In the genomic region with DNA sequence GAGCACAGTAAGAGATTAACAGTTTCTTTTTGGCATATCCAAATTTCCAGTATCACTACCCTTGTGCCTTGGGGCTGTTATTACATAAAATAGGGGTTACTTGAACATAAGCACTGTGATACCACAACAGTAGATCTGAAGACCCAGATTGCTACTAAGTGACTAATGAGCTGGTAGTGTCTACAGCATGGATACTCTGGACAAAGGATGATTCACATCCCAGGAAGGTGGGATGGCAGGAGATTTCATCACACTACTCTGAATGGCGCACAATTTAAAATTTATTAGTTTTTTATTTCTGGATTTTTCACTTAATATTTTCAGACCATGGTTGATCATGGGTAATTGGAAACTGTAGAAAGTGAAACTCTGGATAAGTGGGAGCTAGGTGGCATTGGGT, we compare ENCODE assay signal across 2 cellular contexts.
TF ChIP-seq lines count a peak whose summit lies in the region.

No MANE protein-coding gene starts in this region.

TF ChIP-seq in HCT116, 20 proteins besides CTCF, POLR2A, EP300 and RAD21 (continued from another document):
- TF ChIP-seq TCF7L2 (IDR thresholded peaks at IDR 0.05; ENCODE audit: borderline replicate concordance, extremely low read depth, insufficient read depth, insufficient read length) (no peak), SIN3A (IDR thresholded peaks at IDR 0.05; ENCODE audit: low read depth) (no peak), SP1 (IDR thresholded peaks at IDR 0.05; ENCODE audit: low read depth) (peak; percentile 34; the same call in 1 of the 2 replicates), CEBPB (IDR thresholded peaks at IDR 0.05; ENCODE audit: low read depth) (peak; percentile 89), FOSL1 (IDR thresholded peaks at IDR 0.05; ENCODE audit: low read depth) (peak; percentile 61), CBX3 (IDR thresholded peaks at IDR 0.05; ENCODE audit: low read depth) (no peak), ZFX (IDR thresholded peaks at IDR 0.05) (no peak), JUND (IDR thresholded peaks at IDR 0.05) (peak; percentile 66), EZH2 (IDR thresholded peaks at IDR 0.05) (no peak)
- TF ChIP-seq, protein P1, sequence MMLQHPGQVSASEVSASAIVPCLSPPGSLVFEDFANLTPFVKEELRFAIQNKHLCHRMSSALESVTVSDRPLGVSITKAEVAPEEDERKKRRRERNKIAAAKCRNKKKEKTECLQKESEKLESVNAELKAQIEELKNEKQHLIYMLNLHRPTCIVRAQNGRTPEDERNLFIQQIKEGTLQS (IDR thresholded peaks at IDR 0.05): no peak; the same call in 1 of the 2 replicates
- TF ChIP-seq, protein P2, sequence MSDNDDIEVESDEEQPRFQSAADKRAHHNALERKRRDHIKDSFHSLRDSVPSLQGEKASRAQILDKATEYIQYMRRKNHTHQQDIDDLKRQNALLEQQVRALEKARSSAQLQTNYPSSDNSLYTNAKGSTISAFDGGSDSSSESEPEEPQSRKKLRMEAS (IDR thresholded peaks at IDR 0.05): no peak
TF ChIP-seq in HCT116: peak in this region for 4.

TF ChIP-seq in SK-N-SH, 30 proteins besides CTCF, POLR2A, EP300 and RAD21:
- TF ChIP-seq, protein P3, sequence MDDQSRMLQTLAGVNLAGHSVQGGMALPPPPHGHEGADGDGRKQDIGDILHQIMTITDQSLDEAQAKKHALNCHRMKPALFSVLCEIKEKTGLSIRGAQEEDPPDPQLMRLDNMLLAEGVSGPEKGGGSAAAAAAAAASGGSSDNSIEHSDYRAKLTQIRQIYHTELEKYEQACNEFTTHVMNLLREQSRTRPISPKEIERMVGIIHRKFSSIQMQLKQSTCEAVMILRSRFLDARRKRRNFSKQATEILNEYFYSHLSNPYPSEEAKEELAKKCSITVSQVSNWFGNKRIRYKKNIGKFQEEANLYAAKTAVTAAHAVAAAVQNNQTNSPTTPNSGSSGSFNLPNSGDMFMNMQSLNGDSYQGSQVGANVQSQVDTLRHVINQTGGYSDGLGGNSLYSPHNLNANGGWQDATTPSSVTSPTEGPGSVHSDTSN (IDR thresholded peaks at IDR 0.05): 0 out of 2 replicates have a peak, but pooled peaks have one; percentile 25
- TF ChIP-seq TAF1 (IDR thresholded peaks at IDR 0.05; ENCODE audit: borderline replicate concordance, low read depth, low read length) (no peak), FOSL2 (IDR thresholded peaks at IDR 0.05; ENCODE audit: borderline replicate concordance, low read depth) (peak; percentile 81; the same call in 1 of the 2 replicates), TCF12 (IDR thresholded peaks at IDR 0.05) (peak; percentile 41), MXI1 (IDR thresholded peaks at IDR 0.05; ENCODE audit: low read depth, low read length) (no peak), JUND (IDR thresholded peaks at IDR 0.05) (peak; percentile 58; the same call in 1 of the 2 replicates)
